Comparison of ENCODE assay signal across 14 cellular contexts in genomic region chr12:66072566-66072965, GRCh38. TPM values are rescaled to one million over a fixed set of nuclear protein-coding genes. Genes with fewer than 3 reads are reported as not detected.
DNase-seq lines count a peak whose midpoint lies in the region; ATAC-seq and TF ChIP-seq lines count a peak whose summit lies in the region.
"Had no signal": no experiment of that assay in that cellular context is flagged by ENCODE, and none has a peak within 500 bp of the region (broad histone marks: within the 10 kb centered on the region; RNA-seq: fewer than 3 reads in every experiment).

No MANE protein-coding gene starts in this region.

- H3K27ac Mint-ChIP-seq in memory B cell (peak overlapping the region; percentile 28), H9 (no peak overlapping the region)
- H3K27ac Mint-ChIP-seq: activated CD4-positive, alpha-beta T cell treated with anti-CD3 and anti-CD28 coated beads, Interleukin-2, amount 10 ng/mL, durations not matched to agents 24 days and 14 days had no signal

- H3K9me3 ChIP-seq in H9 (ENCODE audit: control insufficient read depth, low read depth, low read length): no peaks in the 10 kb centered on the region
- H3K9me3 ChIP-seq: right atrium auricular region had no signal

- no peak overlapping the region for H3K23ac ChIP-seq in H9 (ENCODE audit: insufficient read length, low read depth, low read length)

- no peaks in the 10 kb centered on the region for H3K79me2 ChIP-seq in H9 (ENCODE audit: insufficient read depth, low read length)

- no peaks in the 10 kb centered on the region for H3K4me1 ChIP-seq in H9 (ENCODE audit: insufficient read depth, low read length)
- H3K4me1 ChIP-seq: foreskin keratinocyte, right atrium auricular region had no signal

- H4K91ac ChIP-seq in H9 (ENCODE audit: insufficient read length, low read depth, low read length): no peak overlapping the region

- H3K27ac ChIP-seq in H9 (ENCODE audit: insufficient read length, low read depth, low read length): no peak overlapping the region
- H3K27ac ChIP-seq: foreskin keratinocyte, KMS-11, right atrium auricular region had no signal

- H3K4ac ChIP-seq in H9 (ENCODE audit: low read depth, low read length): no peak overlapping the region

- no peak overlapping the region for H2BK15ac ChIP-seq in H9 (ENCODE audit: low read depth, low read length)

- H3K9ac ChIP-seq in H9 (ENCODE audit: extremely low read depth, insufficient read length, low read length): no peak overlapping the region
- H3K9ac ChIP-seq: KMS-11 had no signal

- no peak overlapping the region for H3K14ac ChIP-seq in H9 (ENCODE audit: insufficient read depth, low read length)

- no peak overlapping the region for H3K4me2 ChIP-seq in H9 (ENCODE audit: insufficient read depth, insufficient read length, low read length)
- H3K4me2 ChIP-seq: KMS-11 had no signal

- H3K36me3 Mint-ChIP-seq in memory B cell: no peaks in the 10 kb centered on the region
- peaks cover 0 to 4% (median 3%) of the 10 kb centered on the region in 3 experiments; a peak in 1 of 7 replicates for H3K36me3 Mint-ChIP-seq in H9 (ENCODE audit: insufficient read depth in 1 of 3, low read depth in 3 of 3)

- no peaks in the 10 kb centered on the region for H3K79me1 ChIP-seq in H9 (ENCODE audit: insufficient read depth, low read depth, low read length, poor library complexity, severe bottlenecking)

- no peak overlapping the region for H3K56ac ChIP-seq in H9 (ENCODE audit: insufficient read length, low read depth, low read length)

- no peak overlapping the region for H3K18ac ChIP-seq in H9 (ENCODE audit: insufficient read length, low read depth, low read length)

- peaks cover 5% of the 10 kb centered on the region for H3K4me1 Mint-ChIP-seq in memory B cell
- 0 out of 4 replicates have a peak, but pooled peaks cover 0 to 3% of the 10 kb centered on the region in 2 experiments for H3K4me1 Mint-ChIP-seq in H9
- H3K4me1 Mint-ChIP-seq: activated CD4-positive, alpha-beta T cell treated with anti-CD3 and anti-CD28 coated beads, Interleukin-2, amount 10 ng/mL, durations not matched to agents 24 days and 14 days had no signal

- H2BK12ac ChIP-seq in H9 (ENCODE audit: insufficient read length, low read depth, low read length): no peak overlapping the region

- DNase-seq in memory B cell (ENCODE audit: low spot score in 2 of 2) (no peak), NCI-H526 treated with DMSO at 0.1 percent for 48 hours (lab: John Stamatoyannopoulos, UW) (no peak), NCI-H2171 (lab: John Stamatoyannopoulos, UW) (no peak), H9 (no peak)
- DNase-seq: activated CD4-positive, alpha-beta T cell treated with anti-CD3 and anti-CD28 coated beads, Interleukin-2, amount 10 ng/mL, durations not matched to agents 24 days and 14 days; foreskin keratinocyte; NCI-H2029 treated with DMSO at 0.1 percent for 48 hours; substantia nigra had no signal

- no peaks in the 10 kb centered on the region for H3K23me2 ChIP-seq in H9 (ENCODE audit: insufficient read length, low read depth, low read length, poor library complexity, severe bottlenecking)

- WGBS in H9 (ENCODE audit: extremely low coverage, insufficient read length, low lambda C conversion rate): no CpG with 5 or more reads among the region's 7 CpGs

- no peaks in the 10 kb centered on the region for H3K9me3 Mint-ChIP-seq in memory B cell
- peaks cover 0 to 3% of the 10 kb centered on the region in 2 experiments; a peak in 1 of 5 replicates for H3K9me3 Mint-ChIP-seq in H9
- H3K9me3 Mint-ChIP-seq: activated CD4-positive, alpha-beta T cell treated with anti-CD3 and anti-CD28 coated beads, Interleukin-2, amount 10 ng/mL, durations not matched to agents 24 days and 14 days had no signal

- H2AK5ac ChIP-seq in H9 (ENCODE audit: insufficient read length, low read length): no peak overlapping the region

- H2BK120ac ChIP-seq in H9 (ENCODE audit: low read depth, low read length, poor library complexity, severe bottlenecking): no peak overlapping the region

- no peak overlapping the region for H2BK5ac ChIP-seq in H9 (ENCODE audit: insufficient read length, low read length)

- peak; percentile 60 for ATAC-seq in GM18907 (IDR thresholded peaks at IDR 0.05; ENCODE audit: unreplicated experiment)
- peak; percentile 62 for ATAC-seq in GM21723 (IDR thresholded peaks at IDR 0.05; ENCODE audit: unreplicated experiment)
- ATAC-seq in HG03097 (IDR thresholded peaks at IDR 0.05; ENCODE audit: low FRiP score, unreplicated experiment): peak; percentile 48
- ATAC-seq in memory B cell (ENCODE audit: low read depth): no peak
- ATAC-seq in GM19328 (IDR thresholded peaks at IDR 0.05; ENCODE audit: unreplicated experiment): no peak
- ATAC-seq: foreskin keratinocyte had no signal

- H2BK20ac ChIP-seq in H9 (ENCODE audit: low read depth, low read length, poor library complexity, severe bottlenecking): no peak overlapping the region

- H3K4me3 Mint-ChIP-seq in memory B cell: peak overlapping the region; percentile 12
- H3K4me3 Mint-ChIP-seq in H9: no peak overlapping the region
- H3K4me3 Mint-ChIP-seq: activated CD4-positive, alpha-beta T cell treated with anti-CD3 and anti-CD28 coated beads, Interleukin-2, amount 10 ng/mL, durations not matched to agents 24 days and 14 days had no signal

- no peak overlapping the region for H3T11ph ChIP-seq in H9 (ENCODE audit: low read length)

- peaks cover 3% of the 10 kb centered on the region for H3K27me3 Mint-ChIP-seq in memory B cell
- no peaks in the 10 kb centered on the region for H3K27me3 Mint-ChIP-seq in H9 (ENCODE audit: low read depth)

- no peak overlapping the region for H2AFZ ChIP-seq in H9 (ENCODE audit: low read length)

- H4K20me1 ChIP-seq in H9 (ENCODE audit: control insufficient read depth, insufficient read depth, insufficient read length): no peaks in the 10 kb centered on the region

- H4K8ac ChIP-seq in H9 (replicated peaks; ENCODE audit: insufficient read length, low read depth, low read length): no peak overlapping the region

- H4K5ac ChIP-seq in H9 (ENCODE audit: insufficient read length, low read depth, low read length): no peak overlapping the region

- no peaks in the 10 kb centered on the region for H3K27me3 ChIP-seq in H9 (ENCODE audit: insufficient read depth, low read length)
- H3K27me3 ChIP-seq: foreskin keratinocyte, right atrium auricular region had no signal

- no peak for TF ChIP-seq CTCF in H9 (conservative IDR thresholded peaks at IDR 0.05)

RNA-seq across cellular contexts. Expression of gene LLPH, which starts 58.0 kb away (rescaled TPM):
- total RNA-seq in H9 (2021): 29.9 and 33.4 TPM in 2 replicates

Comparison
In these comparisons a context has a peak if more than half of its experiments do, and no peak if none do; other contexts are left out.
1. ATAC-seq: peak in GM18907 (single experiment), GM21723 (single experiment) and HG03097 (single experiment); none in memory B cell (single experiment) and GM19328 (single experiment).